In genomic region chr11:120122921-120123683, GRCh38 we compare ENCODE assay signal across 28 cellular contexts. TPM values are rescaled to one million over a fixed set of nuclear protein-coding genes. Genes with fewer than 3 reads are reported as not detected.
DNase-seq lines count a peak whose midpoint lies in the region; ATAC-seq and TF ChIP-seq lines count a peak whose summit lies in the region.
"Had no signal": no experiment of that assay in that cellular context is flagged by ENCODE, and none has a peak within 500 bp of the region (broad histone marks: within the 10 kb centered on the region; RNA-seq: fewer than 3 reads in every experiment).

No MANE protein-coding gene starts in this region.

- H3K36me3 Mint-ChIP-seq in T-helper 2 cell treated with Interferon-gamma antibody and Interleukin-4, amounts not matched to agents 5 μg/mL and 100 μg/mL, for 36 hours (ENCODE audit: low read depth), result no peaks in the 10 kb centered on the region
- H3K36me3 Mint-ChIP-seq: naive B cell, T-cell had no signal

- peak overlapping the region in 2 of 4 donors; percentile 16 to 17 for H3K4me3 ChIP-seq in esophagus squamous epithelium
- H3K4me3 ChIP-seq in upper lobe of left lung, result no peak overlapping the region
- H3K4me3 ChIP-seq: pancreas, sigmoid colon, tibial artery had no signal

- H3K9me3 ChIP-seq in esophagus squamous epithelium (no peaks in the 10 kb centered on the region), upper lobe of left lung (no peaks in the 10 kb centered on the region)
- H3K9me3 ChIP-seq: BE2C, pancreas, sigmoid colon, tibial artery had no signal

- H3K36me3 ChIP-seq in esophagus squamous epithelium (peaks cover 0 to 67% (median 21%) of the 10 kb centered on the region in 3 donors), upper lobe of left lung (no peaks in the 10 kb centered on the region)
- H3K36me3 ChIP-seq: BE2C, pancreas, sigmoid colon had no signal

- H3K4me3 Mint-ChIP-seq in T-helper 2 cell treated with Interferon-gamma antibody and Interleukin-4, amounts not matched to agents 5 μg/mL and 100 μg/mL, for 36 hours, result no peak overlapping the region
- H3K4me3 Mint-ChIP-seq: activated CD8-positive, alpha-beta T cell treated with anti-CD3 and anti-CD28 coated beads for 36 hours; activated naive CD4-positive, alpha-beta T cell treated with anti-CD3 and anti-CD28 coated beads for 36 hours; T-cell had no signal

- ATAC-seq in upper lobe of left lung (ENCODE audit: low FRiP score in 2 of 2) (no peak), HG03378 (IDR thresholded peaks at IDR 0.05; ENCODE audit: unreplicated experiment) (no peak)
- ATAC-seq: activated CD8-positive, alpha-beta T cell treated with anti-CD3 and anti-CD28 coated beads for 36 hours; T-cell had no signal

- TF ChIP-seq CTCF in esophagus squamous epithelium (IDR thresholded peaks at IDR 0.05) (no peak), upper lobe of left lung (IDR thresholded peaks at IDR 0.05) (no peak)

- no peaks in the 10 kb centered on the region for H3K9me3 Mint-ChIP-seq in T-helper 2 cell treated with Interferon-gamma antibody and Interleukin-4, amounts not matched to agents 5 μg/mL and 100 μg/mL, for 36 hours
- H3K9me3 Mint-ChIP-seq: activated CD8-positive, alpha-beta T cell treated with anti-CD3 and anti-CD28 coated beads for 36 hours; activated naive CD4-positive, alpha-beta T cell treated with anti-CD3 and anti-CD28 coated beads for 36 hours; T-cell had no signal

- 43 to 62% methylated on average over 10 to 11 of the region's 12 CpGs for WGBS in esophagus squamous epithelium, 2 donors
- WGBS in upper lobe of left lung, 2 donors, result 68 to 71% methylated on average over 10 to 12 of the region's 12 CpGs

- H3K27ac Mint-ChIP-seq in T-helper 2 cell treated with Interferon-gamma antibody and Interleukin-4, amounts not matched to agents 5 μg/mL and 100 μg/mL, for 36 hours, result no peak overlapping the region
- H3K27ac Mint-ChIP-seq: activated CD8-positive, alpha-beta T cell treated with anti-CD3 and anti-CD28 coated beads for 36 hours; activated naive CD4-positive, alpha-beta T cell treated with anti-CD3 and anti-CD28 coated beads for 36 hours; T-cell had no signal

- TF ChIP-seq EP300 in upper lobe of left lung (IDR thresholded peaks at IDR 0.05), result no peak

- H3K27ac ChIP-seq in esophagus squamous epithelium, result peak overlapping the region; percentile 88 to 97 (median 94)
- H3K27ac ChIP-seq in upper lobe of left lung, result peak overlapping the region in 3 of 4 donors; percentile 23 to 43 (median 38)
- H3K27ac ChIP-seq: sigmoid colon, tibial artery, VCaP had no signal

- TF ChIP-seq POLR2A in esophagus squamous epithelium (IDR thresholded peaks at IDR 0.05) (no peak), upper lobe of left lung (IDR thresholded peaks at IDR 0.05) (no peak)

- intact Hi-C loops in esophagus squamous epithelium (cut with DNase I), result no loop called here

- no peaks in the 10 kb centered on the region for H3K27me3 Mint-ChIP-seq in T-helper 2 cell treated with Interferon-gamma antibody and Interleukin-4, amounts not matched to agents 5 μg/mL and 100 μg/mL, for 36 hours (ENCODE audit: low read depth)

- H3K27me3 ChIP-seq in esophagus squamous epithelium, result no peaks in the 10 kb centered on the region
- no peaks in the 10 kb centered on the region for H3K27me3 ChIP-seq in upper lobe of left lung
- H3K27me3 ChIP-seq: BE2C, pancreas, sigmoid colon, tibial artery had no signal

- no peaks in the 10 kb centered on the region for H3K4me1 Mint-ChIP-seq in T-helper 2 cell treated with Interferon-gamma antibody and Interleukin-4, amounts not matched to agents 5 μg/mL and 100 μg/mL, for 36 hours (ENCODE audit: low read depth)
- H3K4me1 Mint-ChIP-seq: T-cell had no signal

- peak; percentile 45 for DNase-seq in DMS53 (lab: John Stamatoyannopoulos, UW)
- DNase-seq in DMS53 treated with DMSO at 0.1 percent for 48 hours (lab: John Stamatoyannopoulos, UW; ENCODE audit: unreplicated experiment), result no peak
- peak; percentile 30 for DNase-seq in SW480 (ENCODE audit: low spot score)
- no peak for DNase-seq in esophagus squamous epithelium (lab: John Stamatoyannopoulos, UW)
- no peak for DNase-seq in upper lobe of left lung
- DNase-seq in superior temporal gyrus (ENCODE audit: extremely low spot score), result no peak
- no peak for DNase-seq in T-helper 2 cell treated with Interferon-gamma antibody and Interleukin-4, amounts not matched to agents 5 μg/mL and 100 μg/mL, for 36 hours (ENCODE audit: low spot score)
- DNase-seq: 8988T; activated CD8-positive, alpha-beta T cell treated with anti-CD3 and anti-CD28 coated beads for 36 hours; activated naive CD4-positive, alpha-beta T cell treated with anti-CD3 and anti-CD28 coated beads for 36 hours; activated T-cell treated with anti-CD3 and anti-CD28 coated beads, Interleukin-2, amount 50 U/mL, for 1 hour; BE2C; DMS 273 treated with DMSO at 0.1 percent for 48 hours; HCEC 1CT; hippocampal formation; naive B cell; NCI-H1048; NCI-H2029; NCI-H446 treated with DMSO at 0.1 percent for 48 hours; NK-92 treated with Interleukin-12 subunit alpha and Interleukin-12 subunit beta, amount 100 ng/mL, for 24 hours; pancreas; sigmoid colon; stimulated activated CD4-positive, alpha-beta T cell treated with anti-CD3 and anti-CD28 coated beads, Interleukin-1b, Interleukin-23, amount 100 ng/mL, for 48 hours; stimulated activated naive CD4-positive, alpha-beta T cell; T-cell; tibial artery had no signal

- H3K4me1 ChIP-seq in esophagus squamous epithelium, result peaks cover 39 to 100% (median 64%) of the 10 kb centered on the region in 3 donors
- H3K4me1 ChIP-seq in upper lobe of left lung, result peaks cover 0 to 13% (median 6%) of the 10 kb centered on the region in 4 donors
- H3K4me1 ChIP-seq: pancreas had no signal

RNA-seq across cellular contexts. Expression of gene TRIM29, which starts 14.8 kb away (rescaled TPM):
- total RNA-seq in esophagus squamous epithelium, result 1,000 to 10,000 TPM in 1 of 4 donors, 100 to 1,000 TPM in 3; 691 to 1,472 (median 816) TPM
- 10 to 100 TPM in 2 of 6 donors, 1 to 10 TPM in 4; 2.3 to 36.7 (median 8.4) TPM for total RNA-seq in upper lobe of left lung
- total RNA-seq: activated CD8-positive, alpha-beta T cell treated with anti-CD3 and anti-CD28 coated beads for 36 hours; activated naive CD4-positive, alpha-beta T cell treated with anti-CD3 and anti-CD28 coated beads for 36 hours; T-cell had no signal

Comparison
In these comparisons a context has a peak if more than half of its experiments do, and no peak if none do; other contexts are left out.
1. DNase-seq: peak in DMS53 (single experiment) and SW480 (single experiment); none in DMS53 treated with DMSO at 0.1 percent for 48 hours (single experiment), esophagus squamous epithelium (single experiment), upper lobe of left lung (0 of 2), superior temporal gyrus (single experiment) and T-helper 2 cell treated with Interferon-gamma antibody and Interleukin-4, amounts not matched to agents 5 μg/mL and 100 μg/mL, for 36 hours (single experiment).
2. RNA of gene TRIM29, which starts 14.8 kb away (total RNA-seq): 691 to 1,472 TPM in esophagus squamous epithelium; 2.3 to 36.7 TPM in upper lobe of left lung; every median in the first group is over 10 times any median in the second.